In the genomic region with DNA sequence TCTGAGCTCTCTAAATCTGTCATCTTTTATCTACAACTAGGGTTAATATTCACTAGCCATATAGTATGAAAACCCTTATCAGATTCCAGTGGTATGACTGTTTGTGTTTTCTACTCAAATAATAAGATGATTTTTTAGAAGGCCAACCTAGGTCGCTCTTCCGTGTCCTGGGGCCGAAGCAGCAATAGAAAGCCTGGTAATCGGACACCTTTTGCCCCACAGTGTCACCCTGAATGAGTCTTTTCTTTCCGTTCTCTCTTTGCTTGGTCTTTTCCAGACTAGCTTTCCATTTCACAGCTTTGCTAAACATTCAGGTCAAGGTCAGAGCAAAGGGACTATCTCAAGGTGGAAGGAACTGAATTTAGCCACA, we compare ENCODE assay signal across 21 cellular contexts.
DNase-seq lines count a peak whose midpoint lies in the region; ATAC-seq and TF ChIP-seq lines count a peak whose summit lies in the region.
"Had no signal": no experiment of that assay in that cellular context is flagged by ENCODE, and none has a peak within 500 bp of the region (broad histone marks: within the 10 kb centered on the region; RNA-seq: fewer than 3 reads in every experiment).

No MANE protein-coding gene starts in this region.

- H3K4me3 ChIP-seq in BLaER1 treated with 17β-estradiol and CSF1 and Interleukin-3, amounts not matched to agents 10 nM and 100 nM = no peak overlapping the region
- H3K4me3 ChIP-seq in OCI-LY1 (ENCODE audit: low read depth, low read length, poor library complexity, severe bottlenecking) (no peak overlapping the region), choroid plexus epithelial cell (ENCODE audit: low read depth, low read length) (no peak overlapping the region), sigmoid colon (no peak overlapping the region)
- H3K4me3 ChIP-seq: ovary had no signal

- H3K27me3 ChIP-seq in BLaER1 treated with 17β-estradiol and CSF1 and Interleukin-3, amounts not matched to agents 10 nM and 100 nM = no peaks in the 10 kb centered on the region
- no peaks in the 10 kb centered on the region for H3K27me3 ChIP-seq in OCI-LY1 (ENCODE audit: insufficient read depth, low read length)
- H3K27me3 ChIP-seq in sigmoid colon = no peaks in the 10 kb centered on the region
- H3K27me3 ChIP-seq: ovary had no signal

- H3K9ac ChIP-seq in BLaER1 treated with 17β-estradiol and CSF1 and Interleukin-3, amounts not matched to agents 10 nM and 100 nM = peak overlapping the region in 7 of 11 experiments; percentile 2 to 43 (median 21); a peak in 4 of 22 replicates
- H3K9ac ChIP-seq in OCI-LY1 (ENCODE audit: low read length) = peak overlapping the region; percentile 13; the same call in 1 of the 2 replicates
- H3K9ac ChIP-seq: KMS-11 had no signal

- peaks cover 38% of the 10 kb centered on the region for H3K4me1 Mint-ChIP-seq in neural crest cell

- WGBS in sigmoid colon, 2 donors = 87 to 91% methylated on average over 5 of the region's 5 CpGs

- H3K9me3 ChIP-seq in BLaER1 treated with 17β-estradiol and CSF1 and Interleukin-3, amounts not matched to agents 10 nM and 100 nM (replicated peaks in 1 of 11) = peaks cover 0 to 28% (median 16%) of the 10 kb centered on the region in 11 experiments; a peak in 16 of 22 replicates
- H3K9me3 ChIP-seq in OCI-LY1 (ENCODE audit: low read length) (no peaks in the 10 kb centered on the region), sigmoid colon (no peaks in the 10 kb centered on the region)
- H3K9me3 ChIP-seq: ovary had no signal

- no peak for TF ChIP-seq CTCF in OCI-LY1 (IDR thresholded peaks at IDR 0.05; ENCODE audit: low read length)
- TF ChIP-seq CTCF in choroid plexus epithelial cell (conservative IDR thresholded peaks at IDR 0.05; ENCODE audit: low read depth, low read length) = no peak
- no peak for TF ChIP-seq CTCF in neural crest cell (conservative IDR thresholded peaks at IDR 0.05)
- TF ChIP-seq CTCF in sigmoid colon (IDR thresholded peaks at IDR 0.05) = no peak

- no peaks in the 10 kb centered on the region for H3K9me3 Mint-ChIP-seq in neural crest cell
- H3K9me3 Mint-ChIP-seq: activated naive CD8-positive, alpha-beta T cell treated with anti-CD3 and anti-CD28 coated beads, Interleukin-2, amount 10 ng/mL, durations not matched to agents 7 days and 5 days; CD8-positive, alpha-beta memory T cell; naive B cell; stimulated activated effector memory CD8-positive, alpha-beta T cell treated with anti-CD3 and anti-CD28 coated beads, Interleukin-12 subunit alpha, Interleukin-12 subunit beta, amount 100 ng/mL, for 72 hours had no signal

- DNase-seq in choroid plexus epithelial cell (ENCODE audit: low read depth) (peak; percentile 15), neural crest cell (ENCODE audit: low read depth, low spot score) (no peak), sigmoid colon (no peak), KBM-7 (no peak)
- no peak for DNase-seq in stimulated activated CD4-positive, alpha-beta T cell treated with anti-CD3 and anti-CD28 coated beads, Interleukin-4, amount 100 ng/mL, for 4 hours
- DNase-seq: activated CD4-positive, alpha-beta T cell treated with anti-CD3 and anti-CD28 coated beads for 1 hour; activated naive CD8-positive, alpha-beta T cell treated with anti-CD3 and anti-CD28 coated beads, Interleukin-2, amount 10 ng/mL, durations not matched to agents 7 days and 5 days; CD8-positive, alpha-beta memory T cell; DND-41; foreskin fibroblast; hippocampal formation; kidney; naive B cell; NCI-H2029; ovary had no signal

- H3K27ac ChIP-seq in BLaER1 treated with 17β-estradiol and CSF1 and Interleukin-3, amounts not matched to agents 10 nM and 100 nM = peak overlapping the region in 8 of 11 experiments; percentile 6 to 53 (median 34); a peak in 13 of 22 replicates
- H3K27ac ChIP-seq in OCI-LY1 (ENCODE audit: low read depth, low read length, poor library complexity, severe bottlenecking) = peak overlapping the region; percentile 58
- H3K27ac ChIP-seq in sigmoid colon = no peak overlapping the region
- H3K27ac ChIP-seq: epithelial cell of prostate, KMS-11, ovary had no signal

- H3K36me3 ChIP-seq in BLaER1 treated with 17β-estradiol and CSF1 and Interleukin-3, amounts not matched to agents 10 nM and 100 nM = no peaks in the 10 kb centered on the region
- H3K36me3 ChIP-seq in OCI-LY1 (ENCODE audit: insufficient read depth, low read length) (no peaks in the 10 kb centered on the region), sigmoid colon (no peaks in the 10 kb centered on the region)
- H3K36me3 ChIP-seq: ovary had no signal

- H4K20me1 ChIP-seq in BLaER1 treated with 17β-estradiol and CSF1 and Interleukin-3, amounts not matched to agents 10 nM and 100 nM = no peaks in the 10 kb centered on the region
- H4K20me1 ChIP-seq in OCI-LY1 (ENCODE audit: insufficient read depth, low read length) = no peaks in the 10 kb centered on the region

- no peak for TF ChIP-seq POLR2A in sigmoid colon (IDR thresholded peaks at IDR 0.05)

- no peaks in the 10 kb centered on the region for H3F3A ChIP-seq in OCI-LY1 (ENCODE audit: insufficient read depth, low read length)

- H3K4me1 ChIP-seq in BLaER1 treated with 17β-estradiol and CSF1 and Interleukin-3, amounts not matched to agents 10 nM and 100 nM = peaks cover 48 to 57% (median 53%) of the 10 kb centered on the region in 10 experiments
- H3K4me1 ChIP-seq in OCI-LY1 (ENCODE audit: insufficient read depth, low read length, severe bottlenecking) (peaks cover 54% of the 10 kb centered on the region), sigmoid colon (peaks cover 0 to 19% (median 4%) of the 10 kb centered on the region in 4 donors)

- no peaks in the 10 kb centered on the region for H3K36me3 Mint-ChIP-seq in neural crest cell (ENCODE audit: low read depth)
- H3K36me3 Mint-ChIP-seq: activated naive CD8-positive, alpha-beta T cell treated with anti-CD3 and anti-CD28 coated beads, Interleukin-2, amount 10 ng/mL, durations not matched to agents 7 days and 5 days; CD8-positive, alpha-beta memory T cell; naive B cell; stimulated activated effector memory CD8-positive, alpha-beta T cell treated with anti-CD3 and anti-CD28 coated beads, Interleukin-12 subunit alpha, Interleukin-12 subunit beta, amount 100 ng/mL, for 72 hours had no signal

- no peak overlapping the region for H2AFZ ChIP-seq in OCI-LY1 (ENCODE audit: low read length)

- in situ Hi-C loops in KBM-7 (cut with MboI; ENCODE audit: low pct_unique_long_range_greater_than_20kb, low sequenced_read_pairs) = no loop called here

- TF ChIP-seq EP300 in sigmoid colon (IDR thresholded peaks at IDR 0.05) = no peak

- peak overlapping the region; percentile 32 for H3K4me3 Mint-ChIP-seq in neural crest cell
- H3K4me3 Mint-ChIP-seq: activated naive CD8-positive, alpha-beta T cell treated with anti-CD3 and anti-CD28 coated beads, Interleukin-2, amount 10 ng/mL, durations not matched to agents 7 days and 5 days; CD8-positive, alpha-beta memory T cell; naive B cell; stimulated activated effector memory CD8-positive, alpha-beta T cell treated with anti-CD3 and anti-CD28 coated beads, Interleukin-12 subunit alpha, Interleukin-12 subunit beta, amount 100 ng/mL, for 72 hours had no signal

- ATAC-seq in HG02852 (IDR thresholded peaks at IDR 0.05; ENCODE audit: unreplicated experiment) = no peak
- ATAC-seq: stimulated activated effector memory CD8-positive, alpha-beta T cell treated with anti-CD3 and anti-CD28 coated beads, Interleukin-12 subunit alpha, Interleukin-12 subunit beta, amount 100 ng/mL, for 72 hours had no signal

- H3K4me2 ChIP-seq in BLaER1 treated with 17β-estradiol and CSF1 and Interleukin-3, amounts not matched to agents 10 nM and 100 nM = peak overlapping the region; percentile 56 to 98 (median 92)
- H3K4me2 ChIP-seq in OCI-LY1 (ENCODE audit: low read length) = peak overlapping the region; percentile 15; the same call in 1 of the 2 replicates
- H3K4me2 ChIP-seq: KMS-11 had no signal

- no peak overlapping the region for H3K27ac Mint-ChIP-seq in neural crest cell (ENCODE audit: unreplicated experiment)
- H3K27ac Mint-ChIP-seq: activated naive CD8-positive, alpha-beta T cell treated with anti-CD3 and anti-CD28 coated beads, Interleukin-2, amount 10 ng/mL, durations not matched to agents 7 days and 5 days; CD8-positive, alpha-beta memory T cell; stimulated activated effector memory CD8-positive, alpha-beta T cell treated with anti-CD3 and anti-CD28 coated beads, Interleukin-12 subunit alpha, Interleukin-12 subunit beta, amount 100 ng/mL, for 72 hours had no signal

- H3K9me2 ChIP-seq in OCI-LY1 (ENCODE audit: low read depth, low read length) = no peaks in the 10 kb centered on the region

- no peaks in the 10 kb centered on the region for H3K27me3 Mint-ChIP-seq in neural crest cell (ENCODE audit: low read depth)
- H3K27me3 Mint-ChIP-seq: naive B cell had no signal

- intact Hi-C loops in sigmoid colon (cut with DNase I) = no loop called here

- no peaks in the 10 kb centered on the region for H3K79me2 ChIP-seq in OCI-LY1 (ENCODE audit: insufficient read depth, low read length)

Comparison
In these comparisons a context has a peak if more than half of its experiments do, and no peak if none do; other contexts are left out.
1. H3K27ac ChIP-seq: peak in BLaER1 treated with 17β-estradiol and CSF1 and Interleukin-3, amounts not matched to agents 10 nM and 100 nM (8 of 11) and OCI-LY1 (single experiment); none in sigmoid colon (0 of 4).